1 cellular context compared by ENCODE assay signal in the genomic region with DNA sequence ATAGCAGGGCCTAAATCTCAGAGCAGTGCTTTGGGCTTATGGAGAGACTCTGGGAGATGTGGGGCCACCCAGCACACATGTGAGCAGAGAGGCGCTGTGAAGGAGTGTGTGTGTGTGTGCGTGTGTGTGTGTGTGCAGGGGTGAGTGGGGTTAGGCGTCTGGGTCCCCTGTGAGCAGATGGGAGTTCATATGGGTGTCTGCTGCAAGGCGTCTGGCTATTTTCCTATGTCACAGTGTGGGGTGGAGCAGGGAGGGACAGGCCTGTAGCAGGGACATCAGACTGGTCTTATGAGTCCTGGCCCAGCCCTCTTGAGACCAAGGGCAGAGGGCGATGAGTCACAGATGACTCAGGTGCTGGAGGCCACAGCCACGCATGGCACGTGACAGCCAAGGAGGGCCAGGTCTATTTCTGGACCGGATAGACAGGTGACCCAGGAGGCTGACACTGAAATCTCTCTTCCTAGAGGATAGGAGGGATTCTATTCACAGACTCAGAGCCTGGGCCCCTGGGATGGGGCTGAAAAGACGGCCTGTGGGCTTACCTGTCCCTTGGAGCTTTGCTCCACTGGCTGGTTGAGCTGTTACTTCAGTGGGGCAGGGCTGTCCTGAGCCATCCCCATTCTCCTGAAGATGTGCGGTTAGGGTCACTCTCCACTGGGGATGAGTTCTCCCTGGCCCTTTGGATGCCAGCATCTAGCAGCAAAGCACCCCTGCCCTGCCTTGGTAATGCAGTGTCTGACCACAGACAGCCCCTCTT.
A peak's percentile ranks its signal among the peaks of the same experiment; 100 is the strongest.
TF ChIP-seq lines count a peak whose summit lies in the region.

No MANE protein-coding gene starts in this region.

TF ChIP-seq in K562, 482 proteins besides CTCF, POLR2A, EP300 and RAD21 (continued from another document and continues in another):
- TF ChIP-seq, protein P1, sequence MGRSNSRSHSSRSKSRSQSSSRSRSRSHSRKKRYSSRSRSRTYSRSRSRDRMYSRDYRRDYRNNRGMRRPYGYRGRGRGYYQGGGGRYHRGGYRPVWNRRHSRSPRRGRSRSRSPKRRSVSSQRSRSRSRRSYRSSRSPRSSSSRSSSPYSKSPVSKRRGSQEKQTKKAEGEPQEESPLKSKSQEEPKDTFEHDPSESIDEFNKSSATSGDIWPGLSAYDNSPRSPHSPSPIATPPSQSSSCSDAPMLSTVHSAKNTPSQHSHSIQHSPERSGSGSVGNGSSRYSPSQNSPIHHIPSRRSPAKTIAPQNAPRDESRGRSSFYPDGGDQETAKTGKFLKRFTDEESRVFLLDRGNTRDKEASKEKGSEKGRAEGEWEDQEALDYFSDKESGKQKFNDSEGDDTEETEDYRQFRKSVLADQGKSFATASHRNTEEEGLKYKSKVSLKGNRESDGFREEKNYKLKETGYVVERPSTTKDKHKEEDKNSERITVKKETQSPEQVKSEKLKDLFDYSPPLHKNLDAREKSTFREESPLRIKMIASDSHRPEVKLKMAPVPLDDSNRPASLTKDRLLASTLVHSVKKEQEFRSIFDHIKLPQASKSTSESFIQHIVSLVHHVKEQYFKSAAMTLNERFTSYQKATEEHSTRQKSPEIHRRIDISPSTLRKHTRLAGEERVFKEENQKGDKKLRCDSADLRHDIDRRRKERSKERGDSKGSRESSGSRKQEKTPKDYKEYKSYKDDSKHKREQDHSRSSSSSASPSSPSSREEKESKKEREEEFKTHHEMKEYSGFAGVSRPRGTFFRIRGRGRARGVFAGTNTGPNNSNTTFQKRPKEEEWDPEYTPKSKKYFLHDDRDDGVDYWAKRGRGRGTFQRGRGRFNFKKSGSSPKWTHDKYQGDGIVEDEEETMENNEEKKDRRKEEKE (IDR thresholded peaks at IDR 0.05; ENCODE audit: borderline replicate concordance in 1 of 2, control insufficient read depth in 1 of 2, low read depth in 2 of 2, low read length in 1 of 2) = no peak
- TF ChIP-seq PHF20 (IDR thresholded peaks at IDR 0.05; ENCODE audit: partially characterized antibody) (peak; percentile 25), HDGF (IDR thresholded peaks at IDR 0.05) (peak; percentile 98), JUNB (CRISPR knock-in tag; conservative IDR thresholded peaks at IDR 0.05) (peak; percentile 92), GTF2A2 (tag; IDR thresholded peaks at IDR 0.05) (no peak), TARDBP (IDR thresholded peaks at IDR 0.05) (no peak; the same call in 1 of the 2 replicates), MYC (IDR thresholded peaks at IDR 0.05; ENCODE audit: low read depth, low read length) (peak; percentile 71), MYC (CRISPR knock-in tag; IDR thresholded peaks at IDR 0.05; ENCODE audit: borderline replicate concordance, low read depth) (no peak), EZH2 (IDR thresholded peaks at IDR 0.05; ENCODE audit: borderline replicate concordance, low read depth, low read length) (no peak), TRIM24 (IDR thresholded peaks at IDR 0.05) (peak; percentile 52 to 57; a peak in 2 of 4 replicates), RBM34 (IDR thresholded peaks at IDR 0.05; ENCODE audit: borderline replicate concordance, insufficient read depth, low read length) (no peak), TEAD4 (IDR thresholded peaks at IDR 0.05; ENCODE audit: low read length) (peak; percentile 50; the same call in 1 of the 2 replicates), TEAD4 (CRISPR knock-in tag; IDR thresholded peaks at IDR 0.05; ENCODE audit: borderline replicate concordance) (no peak), KDM2B (CRISPR knock-in tag; IDR thresholded peaks at IDR 0.05) (no peak), HNRNPL (IDR thresholded peaks at IDR 0.05; ENCODE audit: low read depth, low read length) (no peak), SMARCE1 (IDR thresholded peaks at IDR 0.05) (peak; percentile 98), ZNF699 (CRISPR knock-in tag; IDR thresholded peaks at IDR 0.05; ENCODE audit: insufficient replicate concordance) (no peak), ARID3A (IDR thresholded peaks at IDR 0.05; ENCODE audit: borderline replicate concordance, low read depth, low read length) (no peak), STAT6 (CRISPR knock-in tag; IDR thresholded peaks at IDR 0.05) (0 out of 2 replicates have a peak, but pooled peaks have one; percentile 35), RBM14 (IDR thresholded peaks at IDR 0.05; ENCODE audit: borderline replicate concordance, insufficient read depth, low read depth, low read length) (no peak), RUNX1 (IDR thresholded peaks at IDR 0.05; ENCODE audit: low read depth) (no peak), TBP (optimal IDR thresholded peaks at IDR 0.05; ENCODE audit: low read depth, low read length) (peak; percentile 39), MCM5 (IDR thresholded peaks at IDR 0.05; ENCODE audit: low read depth) (no peak), ZNF583 (CRISPR knock-in tag; IDR thresholded peaks at IDR 0.05) (peak; percentile 60), ZSCAN29 (IDR thresholded peaks at IDR 0.05) (no peak), ZNF354B (CRISPR knock-in tag; IDR thresholded peaks at IDR 0.05) (no peak), ZNF431 (CRISPR knock-in tag; IDR thresholded peaks at IDR 0.05) (no peak), ZBTB2 (IDR thresholded peaks at IDR 0.05) (peak; percentile 38), ELF4 (CRISPR knock-in tag; IDR thresholded peaks at IDR 0.05) (peak; percentile 76; the same call in 1 of the 2 replicates), MAFF (IDR thresholded peaks at IDR 0.05; ENCODE audit: low read length) (no peak), CSDE1 (IDR thresholded peaks at IDR 0.05) (no peak), MTA3 (IDR thresholded peaks at IDR 0.05; ENCODE audit: borderline replicate concordance) (peak; percentile 86; the same call in 1 of the 2 replicates), XRCC3 (IDR thresholded peaks at IDR 0.05) (no peak), MIER1 (IDR thresholded peaks at IDR 0.05; ENCODE audit: low read depth) (peak; percentile 55), MNT (conservative IDR thresholded peaks at IDR 0.05) (peak; percentile 48 to 82), EGR1 (conservative IDR thresholded peaks at IDR 0.05) (peak; percentile 51), ELK1 (CRISPR knock-in tag; IDR thresholded peaks at IDR 0.05) (no peak), RB1 (IDR thresholded peaks at IDR 0.05; ENCODE audit: low read depth) (no peak), ESRRA (IDR thresholded peaks at IDR 0.05; ENCODE audit: borderline replicate concordance, low read depth) (peak; percentile 83), TFAP4 (CRISPR knock-in tag; IDR thresholded peaks at IDR 0.05; ENCODE audit: borderline replicate concordance) (peak; percentile 87), FOXA3 (CRISPR knock-in tag; conservative IDR thresholded peaks at IDR 0.05 in 1 of 2, IDR thresholded peaks at IDR 0.05 in 1 of 2) (no peak), SREBF2 (CRISPR knock-in tag; IDR thresholded peaks at IDR 0.05) (no peak)
- TF ChIP-seq, protein P2, sequence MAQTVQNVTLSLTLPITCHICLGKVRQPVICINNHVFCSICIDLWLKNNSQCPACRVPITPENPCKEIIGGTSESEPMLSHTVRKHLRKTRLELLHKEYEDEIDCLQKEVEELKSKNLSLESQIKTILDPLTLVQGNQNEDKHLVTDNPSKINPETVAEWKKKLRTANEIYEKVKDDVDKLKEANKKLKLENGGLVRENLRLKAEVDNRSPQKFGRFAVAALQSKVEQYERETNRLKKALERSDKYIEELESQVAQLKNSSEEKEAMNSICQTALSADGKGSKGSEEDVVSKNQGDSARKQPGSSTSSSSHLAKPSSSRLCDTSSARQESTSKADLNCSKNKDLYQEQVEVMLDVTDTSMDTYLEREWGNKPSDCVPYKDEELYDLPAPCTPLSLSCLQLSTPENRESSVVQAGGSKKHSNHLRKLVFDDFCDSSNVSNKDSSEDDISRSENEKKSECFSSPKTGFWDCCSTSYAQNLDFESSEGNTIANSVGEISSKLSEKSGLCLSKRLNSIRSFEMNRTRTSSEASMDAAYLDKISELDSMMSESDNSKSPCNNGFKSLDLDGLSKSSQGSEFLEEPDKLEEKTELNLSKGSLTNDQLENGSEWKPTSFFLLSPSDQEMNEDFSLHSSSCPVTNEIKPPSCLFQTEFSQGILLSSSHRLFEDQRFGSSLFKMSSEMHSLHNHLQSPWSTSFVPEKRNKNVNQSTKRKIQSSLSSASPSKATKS (CRISPR knock-in tag; IDR thresholded peaks at IDR 0.05) = no peak
- TF ChIP-seq, protein P3, sequence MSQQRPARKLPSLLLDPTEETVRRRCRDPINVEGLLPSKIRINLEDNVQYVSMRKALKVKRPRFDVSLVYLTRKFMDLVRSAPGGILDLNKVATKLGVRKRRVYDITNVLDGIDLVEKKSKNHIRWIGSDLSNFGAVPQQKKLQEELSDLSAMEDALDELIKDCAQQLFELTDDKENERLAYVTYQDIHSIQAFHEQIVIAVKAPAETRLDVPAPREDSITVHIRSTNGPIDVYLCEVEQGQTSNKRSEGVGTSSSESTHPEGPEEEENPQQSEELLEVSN (IDR thresholded peaks at IDR 0.05; ENCODE audit: borderline replicate concordance in 1 of 2, extremely low read depth in 1 of 2, insufficient read depth in 1 of 2, insufficient read length in 1 of 2, low read depth in 1 of 2, low read length in 1 of 2, poor library complexity in 1 of 2, severe bottlenecking in 1 of 2) = peak in 1 of 2 experiments; percentile 52
